In genomic region chr2:119759451-119760236, GRCh38 we compare ENCODE assay signal across 8 cellular contexts. TPM values are rescaled to one million over a fixed set of nuclear protein-coding genes. Genes with fewer than 3 reads are reported as not detected.
DNase-seq lines count a peak whose midpoint lies in the region; ATAC-seq and TF ChIP-seq lines count a peak whose summit lies in the region.

Gene PTPN4 (plus strand): TSS chr2:119759922. CDS start chr2:119809854, 49,932 bp downstream.

- H3K27ac ChIP-seq in RWPE1 = peak within 1 kb of the TSS; percentile 96

- peak within 1 kb of the TSS; percentile 74 for H3K4me3 ChIP-seq in LNCaP clone FGC (ENCODE audit: low read depth, low read length)

- TF ChIP-seq CTCF in LNCaP clone FGC (IDR thresholded peaks at IDR 0.05; ENCODE audit: control insufficient read depth, extremely low read depth, insufficient read depth) (no peak), RWPE1 (conservative IDR thresholded peaks at IDR 0.05; ENCODE audit: low read depth) (no peak)

- no peaks in the 10 kb centered on the region for H3K27me3 Mint-ChIP-seq in activated T-helper 17 cell treated with anti-CD3 and anti-CD28 coated beads, Interleukin-2, amount 50 U/mL, for 72 hours
- no peaks in the 10 kb centered on the region for H3K27me3 Mint-ChIP-seq in naive B cell
- H3K27me3 Mint-ChIP-seq in stimulated activated memory B cell treated with anti-CD40 and anti-IgM and Interleukin-4, amounts not matched to agents 10 μg/mL and 1 μg/mL and 100 μg/mL, for 72 hours = no peaks in the 10 kb centered on the region

- H3K36me3 Mint-ChIP-seq in activated T-helper 17 cell treated with anti-CD3 and anti-CD28 coated beads, Interleukin-2, amount 50 U/mL, for 72 hours (ENCODE audit: low read depth) = peaks cover 10% of the 10 kb centered on the region
- H3K36me3 Mint-ChIP-seq in naive B cell = no peaks in the 10 kb centered on the region
- no peaks in the 10 kb centered on the region for H3K36me3 Mint-ChIP-seq in stimulated activated memory B cell treated with anti-CD40 and anti-IgM and Interleukin-4, amounts not matched to agents 10 μg/mL and 1 μg/mL and 100 μg/mL, for 72 hours

- peaks cover 30% of the 10 kb centered on the region for H3K4me1 Mint-ChIP-seq in activated T-helper 17 cell treated with anti-CD3 and anti-CD28 coated beads, Interleukin-2, amount 50 U/mL, for 72 hours
- peaks cover 25 to 37% (median 37%) of the 10 kb centered on the region in 3 donors for H3K4me1 Mint-ChIP-seq in naive B cell
- H3K4me1 Mint-ChIP-seq in stimulated activated memory B cell treated with anti-CD40 and anti-IgM and Interleukin-4, amounts not matched to agents 10 μg/mL and 1 μg/mL and 100 μg/mL, for 72 hours = peaks cover 36% of the 10 kb centered on the region

- ATAC-seq in activated T-helper 17 cell treated with anti-CD3 and anti-CD28 coated beads, Interleukin-2, amount 50 U/mL, for 72 hours (replicated peaks) = peak; percentile 88
- peak; percentile 87 to 91 for ATAC-seq in naive B cell (ENCODE audit: low read depth in 2 of 2)
- ATAC-seq in stimulated activated memory B cell treated with anti-CD40 and anti-IgM and Interleukin-4, amounts not matched to agents 10 μg/mL and 1 μg/mL and 100 μg/mL, for 72 hours = peak; percentile 97

- peak within 1 kb of the TSS; percentile 96 for H3K4me3 Mint-ChIP-seq in activated T-helper 17 cell treated with anti-CD3 and anti-CD28 coated beads, Interleukin-2, amount 50 U/mL, for 72 hours
- H3K4me3 Mint-ChIP-seq in naive B cell = peak within 1 kb of the TSS; percentile 90 to 97 (median 94)
- H3K4me3 Mint-ChIP-seq in stimulated activated memory B cell treated with anti-CD40 and anti-IgM and Interleukin-4, amounts not matched to agents 10 μg/mL and 1 μg/mL and 100 μg/mL, for 72 hours = peak within 1 kb of the TSS; percentile 80

- CTCF ChIA-PET in RWPE1 (lab: Yijun Ruan, JAX) = no interaction called here

- H3K27ac Mint-ChIP-seq in activated T-helper 17 cell treated with anti-CD3 and anti-CD28 coated beads, Interleukin-2, amount 50 U/mL, for 72 hours = peak within 1 kb of the TSS; percentile 92
- H3K27ac Mint-ChIP-seq in naive B cell = peak within 1 kb of the TSS; percentile 86 to 95 (median 94)
- peak within 1 kb of the TSS; percentile 79 for H3K27ac Mint-ChIP-seq in stimulated activated memory B cell treated with anti-CD40 and anti-IgM and Interleukin-4, amounts not matched to agents 10 μg/mL and 1 μg/mL and 100 μg/mL, for 72 hours

- H3K9me3 Mint-ChIP-seq in activated T-helper 17 cell treated with anti-CD3 and anti-CD28 coated beads, Interleukin-2, amount 50 U/mL, for 72 hours = no peaks in the 10 kb centered on the region
- no peaks in the 10 kb centered on the region for H3K9me3 Mint-ChIP-seq in naive B cell
- no peaks in the 10 kb centered on the region for H3K9me3 Mint-ChIP-seq in stimulated activated memory B cell treated with anti-CD40 and anti-IgM and Interleukin-4, amounts not matched to agents 10 μg/mL and 1 μg/mL and 100 μg/mL, for 72 hours

- DNase-seq in Daoy (ENCODE audit: low read depth) = peak; percentile 99
- peak; percentile 85 for DNase-seq in GOT3 (lab: John Stamatoyannopoulos, UW)
- peak; percentile 89 for DNase-seq in LNCaP clone FGC (ENCODE audit: low read depth)
- peak; percentile 93 for DNase-seq in RWPE1 (ENCODE audit: low spot score)
- peak; percentile 99 for DNase-seq in fibroblast of gingiva (ENCODE audit: low read depth)
- DNase-seq in naive B cell = peak; percentile 94

- POLR2A ChIA-PET in RWPE1 (lab: Yijun Ruan, JAX; ENCODE audit: low non-redundant PET) = no interaction called here

RNA-seq across cellular contexts. Expression of gene PTPN4, which starts in this region (rescaled TPM):
- total RNA-seq in Daoy (2014; rRNA removed; shearing (Covaris generic)) = 5.6 and 20.3 TPM in 2 replicates
- 10 to 100 TPM; 34.9 to 49.4 TPM for total RNA-seq in activated T-helper 17 cell treated with anti-CD3 and anti-CD28 coated beads, Interleukin-2, amount 50 U/mL, for 72 hours
- polyA plus RNA-seq in naive B cell (ENCODE audit: low read depth in 6 of 6) = 10 to 100 TPM in 5 of 6 donors, 1 to 10 TPM in 1; 6.6 to 30.3 (median 25.5) TPM

Comparison
In these comparisons a context has a peak if more than half of its experiments do, and no peak if none do; other contexts are left out.
1. Peak in every context shown above with its lines: DNase-seq, ATAC-seq, H3K4me3 ChIP-seq and H3K27ac ChIP-seq.